In genomic region chr3:129522953-129523352, GRCh38 we compare ENCODE assay signal across 28 cellular contexts. TPM values are rescaled to one million over a fixed set of nuclear protein-coding genes. Genes with fewer than 3 reads are reported as not detected.
"Had no signal": no experiment of that assay in that cellular context is flagged by ENCODE, and none has a peak within 500 bp of the region (broad histone marks: within the 10 kb centered on the region; RNA-seq: fewer than 3 reads in every experiment).

No MANE protein-coding gene starts in this region.

- H3K27ac Mint-ChIP-seq: activated CD8-positive, alpha-beta T cell treated with anti-CD3 and anti-CD28 coated beads, Interleukin-2, amount 10 ng/mL, durations not matched to agents 7 days and 5 days; activated naive CD4-positive, alpha-beta T cell treated with anti-CD3 and anti-CD28 coated beads, Interleukin-2, amount 50 U/mL, for 24 hours had no signal

- H3K36me3 ChIP-seq: brain microvascular endothelial cell, cardiac muscle cell had no signal

- H3K27me3 ChIP-seq: brain microvascular endothelial cell, cardiac muscle cell had no signal

- H3K4me1 Mint-ChIP-seq: activated naive CD4-positive, alpha-beta T cell treated with anti-CD3 and anti-CD28 coated beads, Interleukin-2, amount 50 U/mL, for 24 hours had no signal

- H3K27ac ChIP-seq: brain microvascular endothelial cell, cardiac muscle cell, SK-N-MC had no signal

- H3K36me3 Mint-ChIP-seq: activated naive CD4-positive, alpha-beta T cell treated with anti-CD3 and anti-CD28 coated beads, Interleukin-2, amount 50 U/mL, for 24 hours had no signal

- H3K9me3 Mint-ChIP-seq: activated naive CD4-positive, alpha-beta T cell treated with anti-CD3 and anti-CD28 coated beads, Interleukin-2, amount 50 U/mL, for 24 hours had no signal

- H3K4me3 ChIP-seq: cardiac muscle cell, SK-N-MC had no signal

- H3K27me3 Mint-ChIP-seq: activated naive CD4-positive, alpha-beta T cell treated with anti-CD3 and anti-CD28 coated beads, Interleukin-2, amount 50 U/mL, for 24 hours had no signal

- H3K4me3 Mint-ChIP-seq: activated CD8-positive, alpha-beta T cell treated with anti-CD3 and anti-CD28 coated beads, Interleukin-2, amount 10 ng/mL, durations not matched to agents 7 days and 5 days; activated naive CD4-positive, alpha-beta T cell treated with anti-CD3 and anti-CD28 coated beads, Interleukin-2, amount 50 U/mL, for 24 hours had no signal

- ATAC-seq: activated CD4-positive, CD25-positive, alpha-beta regulatory T cell treated with anti-CD3 and anti-CD28 coated beads, Interleukin-2, amount 50 U/mL, for 24 hours; activated CD8-positive, alpha-beta T cell treated with anti-CD3 and anti-CD28 coated beads, Interleukin-2, amount 10 ng/mL, durations not matched to agents 7 days and 5 days; Panc1; Right ventricle myocardium inferior had no signal

- DNase-seq: activated CD4-positive, alpha-beta T cell treated with anti-CD3 and anti-CD28 coated beads for 4 hours; activated CD8-positive, alpha-beta memory T cell treated with anti-CD3 and anti-CD28 coated beads, Interleukin-2, amount 50 U/mL, for 48 hours; activated CD8-positive, alpha-beta T cell treated with anti-CD3 and anti-CD28 coated beads, Interleukin-2, amount 10 ng/mL, durations not matched to agents 7 days and 5 days; activated effector memory CD4-positive, alpha-beta T cell treated with Interleukin-2 at 50 U/mL for 16 hours; activated naive CD4-positive, alpha-beta T cell; activated T-cell treated with anti-CD3 and anti-CD28 coated beads, Interleukin-2, amount 50 U/mL, for 1 hour; amygdala; brain microvascular endothelial cell; NCI-H1105; NCI-H1436; NCI-H187; NCI-H2081; NCI-H510A treated with DMSO at 0.1 percent for 48 hours; NCI-H69; NK-92 treated with Interleukin-12 subunit alpha and Interleukin-12 subunit beta, amount 100 ng/mL, for 24 hours; OCI-M1; RPMI8226; SW 1271 had no signal

RNA-seq across cellular contexts. Expression of gene RHO, which starts 5.5 kb away (rescaled TPM):
- total RNA-seq: activated CD8-positive, alpha-beta T cell treated with anti-CD3 and anti-CD28 coated beads, Interleukin-2, amount 10 ng/mL, durations not matched to agents 7 days and 5 days; astrocyte; cardiac muscle cell; LHCN-M2; MCF 10A; Right ventricle myocardium inferior; T-helper 1 cell treated with Interleukin-12 subunit alpha and Interleukin-12 subunit beta and Interleukin-4 antibody, amounts not matched to agents 30 ng/mL and 1 ng/mL, for 36 hours had no signal

RNA-seq across cellular contexts. Expression of gene H1-8, which starts 20.0 kb away (rescaled TPM):
- total RNA-seq: activated CD8-positive, alpha-beta T cell treated with anti-CD3 and anti-CD28 coated beads, Interleukin-2, amount 10 ng/mL, durations not matched to agents 7 days and 5 days; astrocyte; cardiac muscle cell; LHCN-M2; MCF 10A; Right ventricle myocardium inferior; T-helper 1 cell treated with Interleukin-12 subunit alpha and Interleukin-12 subunit beta and Interleukin-4 antibody, amounts not matched to agents 30 ng/mL and 1 ng/mL, for 36 hours had no signal
